In genomic region chr2:208025814-208026184, GRCh38 we compare ENCODE assay signal across 1 cellular context.
TF ChIP-seq lines count a peak whose summit lies in the region.

No MANE protein-coding gene starts in this region.

TF ChIP-seq in IMR-90, 13 proteins besides CTCF, POLR2A, EP300 and RAD21 (continued from another document):
- TF ChIP-seq USF2 (IDR thresholded peaks at IDR 0.05; ENCODE audit: low read depth, low read length) (no peak), BHLHE40 (IDR thresholded peaks at IDR 0.05; ENCODE audit: low read depth, low read length) (no peak), MXI1 (IDR thresholded peaks at IDR 0.05; ENCODE audit: borderline replicate concordance, low read depth, low read length) (no peak), MAFK (IDR thresholded peaks at IDR 0.05; ENCODE audit: low read depth, low read length) (no peak), CHD1 (IDR thresholded peaks at IDR 0.05; ENCODE audit: low read depth, low read length) (no peak), MAZ (IDR thresholded peaks at IDR 0.05; ENCODE audit: borderline replicate concordance, low read depth, low read length) (no peak), RCOR1 (IDR thresholded peaks at IDR 0.05; ENCODE audit: insufficient replicate concordance, low read length) (no peak)
